ENCODE assay signal across 8 cellular contexts in the genomic region with DNA sequence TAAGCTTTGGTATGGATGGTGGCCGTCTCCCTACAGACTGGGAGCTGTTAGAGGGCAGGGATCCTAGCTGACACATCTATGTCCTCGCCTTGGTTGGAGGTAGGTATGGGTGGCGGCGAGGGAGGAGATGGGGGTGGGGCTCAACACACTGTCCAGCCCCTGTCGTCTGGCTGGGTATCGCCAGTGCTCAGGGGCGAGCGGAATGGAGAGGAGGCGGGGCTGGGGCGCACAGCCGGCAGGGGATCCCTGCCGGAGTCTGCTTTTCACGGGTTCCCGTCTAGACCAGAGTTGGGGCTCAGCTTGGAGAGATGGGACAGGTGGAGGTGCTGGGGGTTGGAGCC. TPM values are rescaled to one million over a fixed set of nuclear protein-coding genes. Genes with fewer than 3 reads are reported as not detected.
DNase-seq lines count a peak whose midpoint lies in the region; ATAC-seq, FAIRE-seq and TF ChIP-seq lines count a peak whose summit lies in the region.

No MANE protein-coding gene starts in this region.

- H3K9me3 ChIP-seq in effector memory CD4-positive, alpha-beta T cell (ENCODE audit: control insufficient read depth, low read length) = no peaks in the 10 kb centered on the region
- no peaks in the 10 kb centered on the region for H3K9me3 ChIP-seq in osteoblast (ENCODE audit: low read depth, low read length)

- H3K27me3 ChIP-seq in effector memory CD4-positive, alpha-beta T cell (replicated peaks; ENCODE audit: control insufficient read depth, insufficient read depth, low read length, poor library complexity, severe bottlenecking) = no peaks in the 10 kb centered on the region
- H3K27me3 ChIP-seq in osteoblast (ENCODE audit: insufficient read depth, low read length) = peaks cover 10% of the 10 kb centered on the region

- H3K4me1 ChIP-seq in effector memory CD4-positive, alpha-beta T cell (ENCODE audit: control insufficient read depth, insufficient read depth, low read length, poor library complexity, severe bottlenecking) = peaks cover 39% of the 10 kb centered on the region
- peaks cover 9% of the 10 kb centered on the region for H3K4me1 ChIP-seq in osteoblast (ENCODE audit: insufficient read depth, low read length)

- no peak for TF ChIP-seq CTCF in osteoblast (IDR thresholded peaks at IDR 0.05; ENCODE audit: extremely low read depth, low read depth, low read length)

- peaks cover 42% of the 10 kb centered on the region for H3K4me1 Mint-ChIP-seq in activated CD8-positive, alpha-beta memory T cell treated with anti-CD3 and anti-CD28 coated beads, Interleukin-2, amount 10 ng/mL, durations not matched to agents 7 days and 5 days

- no peaks in the 10 kb centered on the region for H3K79me2 ChIP-seq in osteoblast (ENCODE audit: insufficient read depth, low read length)

- peak overlapping the region; percentile 80 for H3K4me3 Mint-ChIP-seq in activated CD8-positive, alpha-beta memory T cell treated with anti-CD3 and anti-CD28 coated beads, Interleukin-2, amount 10 ng/mL, durations not matched to agents 7 days and 5 days

- FAIRE-seq in frontal cortex (lab: Jason Lieb, UNC) = no peak

- H4K20me1 ChIP-seq in osteoblast (ENCODE audit: insufficient read depth, low read length) = no peaks in the 10 kb centered on the region

- H3K9me3 Mint-ChIP-seq in activated CD8-positive, alpha-beta memory T cell treated with anti-CD3 and anti-CD28 coated beads, Interleukin-2, amount 10 ng/mL, durations not matched to agents 7 days and 5 days (ENCODE audit: low read depth) = no peaks in the 10 kb centered on the region

- H2AFZ ChIP-seq in osteoblast (ENCODE audit: low read length) = no peak overlapping the region

- H3K4me2 ChIP-seq in osteoblast (ENCODE audit: insufficient read depth, low read length) = peak overlapping the region; percentile 90

- peak overlapping the region; percentile 54 for H3K27ac Mint-ChIP-seq in activated CD8-positive, alpha-beta memory T cell treated with anti-CD3 and anti-CD28 coated beads, Interleukin-2, amount 10 ng/mL, durations not matched to agents 7 days and 5 days

- peak overlapping the region; percentile 52 for H3K4me3 ChIP-seq in effector memory CD4-positive, alpha-beta T cell (ENCODE audit: insufficient read depth, low read depth, low read length, poor library complexity, severe bottlenecking)
- peak overlapping the region; percentile 72 for H3K4me3 ChIP-seq in osteoblast (ENCODE audit: insufficient read depth, low read length)

- no peaks in the 10 kb centered on the region for H3K36me3 ChIP-seq in effector memory CD4-positive, alpha-beta T cell (ENCODE audit: control insufficient read depth, insufficient read depth, low read length)
- no peaks in the 10 kb centered on the region for H3K36me3 ChIP-seq in osteoblast (ENCODE audit: insufficient read depth, low read length)

- H3K27me3 Mint-ChIP-seq in activated CD8-positive, alpha-beta memory T cell treated with anti-CD3 and anti-CD28 coated beads, Interleukin-2, amount 10 ng/mL, durations not matched to agents 7 days and 5 days = peaks cover 4% of the 10 kb centered on the region

- CTCF ChIA-PET in activated CD8-positive, alpha-beta memory T cell treated with anti-CD3 and anti-CD28 coated beads, Interleukin-2, amount 10 ng/mL, durations not matched to agents 7 days and 5 days (lab: Charles Lee) = interaction anchor here (1.0 to 12.6 kb wide), 17 partner anchors 9 to 202 kb away, joined by 3 to 410 read pairs (median 31); a partner anchor contains a TSS

- peak overlapping the region; percentile 71 for H3K27ac ChIP-seq in effector memory CD4-positive, alpha-beta T cell (ENCODE audit: insufficient read depth, low read length, poor library complexity, severe bottlenecking)
- H3K27ac ChIP-seq in osteoblast (ENCODE audit: low read depth, low read length) = no peak overlapping the region

- H3K36me3 Mint-ChIP-seq in activated CD8-positive, alpha-beta memory T cell treated with anti-CD3 and anti-CD28 coated beads, Interleukin-2, amount 10 ng/mL, durations not matched to agents 7 days and 5 days = no peaks in the 10 kb centered on the region

- DNase-seq in activated CD8-positive, alpha-beta memory T cell treated with anti-CD3 and anti-CD28 coated beads, Interleukin-2, amount 10 ng/mL, durations not matched to agents 7 days and 5 days = peak; percentile 60
- DNase-seq in activated CD8-positive, alpha-beta memory T cell treated with anti-CD3 and anti-CD28 coated beads, Interleukin-2, amount 50 U/mL, for 48 hours = no peak
- DNase-seq in OCI-M1 (lab: John Stamatoyannopoulos, UW) (peak; percentile 37), osteoblast (ENCODE audit: insufficient read length, low spot score, missing footprints) (peak; percentile 88), frontal cortex (ENCODE audit: low spot score in 2 of 2) (no peak)
- no peak for DNase-seq in effector memory CD4-positive, alpha-beta T cell

- peak; percentile 5 for ATAC-seq in activated CD8-positive, alpha-beta memory T cell treated with anti-CD3 and anti-CD28 coated beads, Interleukin-2, amount 10 ng/mL, durations not matched to agents 7 days and 5 days
- ATAC-seq in GM21528 (IDR thresholded peaks at IDR 0.05; ENCODE audit: low FRiP score, unreplicated experiment) = no peak
- no peak for ATAC-seq in HG03571 (IDR thresholded peaks at IDR 0.05; ENCODE audit: unreplicated experiment)

RNA-seq across cellular contexts. Expression of a gene that starts 16.1 kb away (rescaled TPM):
- 1 to 10 TPM; 1.8 to 2.2 TPM for total RNA-seq in activated CD8-positive, alpha-beta memory T cell treated with anti-CD3 and anti-CD28 coated beads, Interleukin-2, amount 10 ng/mL, durations not matched to agents 7 days and 5 days
- total RNA-seq in osteoblast (4.7 and 6.5 TPM in 2 replicates), frontal cortex (2.4 TPM)

RNA-seq across cellular contexts. Expression of a gene that starts 28.4 kb away (rescaled TPM):
- total RNA-seq in activated CD8-positive, alpha-beta memory T cell treated with anti-CD3 and anti-CD28 coated beads, Interleukin-2, amount 10 ng/mL, durations not matched to agents 7 days and 5 days = 10 to 100 TPM in 1 of 2 experiments, 1 to 10 TPM in 1; 8.4 to 41.8 TPM
- total RNA-seq in osteoblast (3.3 and 3.5 TPM in 2 replicates), frontal cortex (5.3 TPM)

RNA-seq across cellular contexts. Expression of a gene that starts 47.0 kb away (rescaled TPM):
- total RNA-seq in activated CD8-positive, alpha-beta memory T cell treated with anti-CD3 and anti-CD28 coated beads, Interleukin-2, amount 10 ng/mL, durations not matched to agents 7 days and 5 days = 10 to 100 TPM; 33.3 to 42.2 TPM
- total RNA-seq in osteoblast (49.5 and 64.4 TPM in 2 replicates), frontal cortex (26.5 TPM)

RNA-seq across cellular contexts. Expression of a gene that starts 56.7 kb away (rescaled TPM):
- not detected for total RNA-seq in activated CD8-positive, alpha-beta memory T cell treated with anti-CD3 and anti-CD28 coated beads, Interleukin-2, amount 10 ng/mL, durations not matched to agents 7 days and 5 days
- under 0.01 TPM in 1 of 2 replicates, not detected in the other for total RNA-seq in osteoblast
- not detected for total RNA-seq in frontal cortex

Comparison
In these comparisons a context has a peak if more than half of its experiments do, and no peak if none do; other contexts are left out.
1. DNase-seq: peak in activated CD8-positive, alpha-beta memory T cell treated with anti-CD3 and anti-CD28 coated beads, Interleukin-2, amount 10 ng/mL, durations not matched to agents 7 days and 5 days (single experiment), OCI-M1 (single experiment) and osteoblast (single experiment); none in activated CD8-positive, alpha-beta memory T cell treated with anti-CD3 and anti-CD28 coated beads, Interleukin-2, amount 50 U/mL, for 48 hours (single experiment), effector memory CD4-positive, alpha-beta T cell (0 of 3) and frontal cortex (0 of 2).